Comparison of ENCODE assay signal across 8 cellular contexts in genomic region chr3:50347187-50347813, GRCh38. TPM values are rescaled to one million over a fixed set of nuclear protein-coding genes. Genes with fewer than 3 reads are reported as not detected.
A peak's percentile ranks its signal among the peaks of the same experiment; 100 is the strongest.
DNase-seq lines count a peak whose midpoint lies in the region; ATAC-seq and TF ChIP-seq lines count a peak whose summit lies in the region.

No MANE protein-coding gene starts in this region.

- peak; percentile 53 for TF ChIP-seq CTCF in CD8-positive, alpha-beta T cell (IDR thresholded peaks at IDR 0.05)
- peak; percentile 61 for TF ChIP-seq CTCF in fibroblast of villous mesenchyme (IDR thresholded peaks at IDR 0.05; ENCODE audit: insufficient read depth, low read depth, low read length)
- TF ChIP-seq CTCF in parathyroid adenoma (IDR thresholded peaks at IDR 0.05), result peak; percentile 65

- no peak overlapping the region for H3K4me2 ChIP-seq in parathyroid adenoma (ENCODE audit: low read length)

- H3K79me2 ChIP-seq in parathyroid adenoma, result peaks cover 21% of the 10 kb centered on the region

- POLR2A ChIA-PET in CD8-positive, alpha-beta T cell (lab: Charles Lee), result interaction anchor here (0.5 to 12.4 kb wide), 6 partner anchors 10 to 573 kb away, joined by 3 to 129 read pairs (median 4); partner anchors contain the start of genes GNAI2 and TMEM115

- peak; percentile 10 for ATAC-seq in CD8-positive, alpha-beta T cell
- no peak for ATAC-seq in GM18519 (IDR thresholded peaks at IDR 0.05; ENCODE audit: low FRiP score, unreplicated experiment)
- no peak for ATAC-seq in HG03108 (IDR thresholded peaks at IDR 0.05; ENCODE audit: unreplicated experiment)

- peak overlapping the region; percentile 78 for H3K27ac Mint-ChIP-seq in CD8-positive, alpha-beta T cell

- DNase-seq in CD8-positive, alpha-beta T cell, result peak; percentile 52 to 83 (median 76)
- DNase-seq in HT-29 (ENCODE audit: low spot score) (peak; percentile 74), RPMI7951 (ENCODE audit: low read depth) (peak; percentile 73), activated T-helper 1 cell treated with Interleukin-2 at 50 U/mL for 16 hours (ENCODE audit: low read depth) (peak; percentile 70), fibroblast of villous mesenchyme (ENCODE audit: low read depth) (peak; percentile 72)

- no peak overlapping the region for H3K4me3 ChIP-seq in CD8-positive, alpha-beta T cell (ENCODE audit: low read depth, low read length)
- no peak overlapping the region for H3K4me3 ChIP-seq in fibroblast of villous mesenchyme (ENCODE audit: low read depth, low read length)
- no peak overlapping the region for H3K4me3 ChIP-seq in parathyroid adenoma (ENCODE audit: low read depth, low read length)

- no peaks in the 10 kb centered on the region for H3K9me3 ChIP-seq in CD8-positive, alpha-beta T cell (ENCODE audit: low read length)
- H3K9me3 ChIP-seq in parathyroid adenoma (ENCODE audit: control insufficient read depth, low read length), result no peaks in the 10 kb centered on the region

- no peaks in the 10 kb centered on the region for H3K9me3 Mint-ChIP-seq in CD8-positive, alpha-beta T cell

- intact Hi-C loops in CD8-positive, alpha-beta T cell (cut with DNase I, micrococcal nuclease), result loop anchor here (1.0 to 10.0 kb wide), 6 partner anchors 18 to 1148 kb away; partner anchors contain the start of genes C3orf18 (in 1 of the 2), CISH (in 1 of the 2) and HEMK1 (in 1 of the 2)

- CTCF ChIA-PET in CD8-positive, alpha-beta T cell (lab: Charles Lee), result interaction anchor here (0.6 to 5.8 kb wide), 20 partner anchors 10 to 1783 kb away, joined by 3 to 67 read pairs (median 4); partner anchors contain the start of genes HYAL2 and TUSC2

- no peak overlapping the region for H2AFZ ChIP-seq in parathyroid adenoma

- peaks cover 33% of the 10 kb centered on the region for H3K36me3 Mint-ChIP-seq in CD8-positive, alpha-beta T cell

- H3K4me3 Mint-ChIP-seq in CD8-positive, alpha-beta T cell, result no peak overlapping the region

- H3K4me1 Mint-ChIP-seq in CD8-positive, alpha-beta T cell (ENCODE audit: low read depth), result peaks cover 71% of the 10 kb centered on the region

- H3K27me3 ChIP-seq in CD8-positive, alpha-beta T cell (ENCODE audit: insufficient read depth, low read length), result no peaks in the 10 kb centered on the region
- no peaks in the 10 kb centered on the region for H3K27me3 ChIP-seq in parathyroid adenoma (ENCODE audit: control insufficient read depth, insufficient read depth, low read length)

- no peak overlapping the region for H3K9ac ChIP-seq in parathyroid adenoma

- peaks cover 15% of the 10 kb centered on the region for H3K36me3 ChIP-seq in CD8-positive, alpha-beta T cell (ENCODE audit: insufficient read depth, low read length)
- H3K36me3 ChIP-seq in parathyroid adenoma (ENCODE audit: control insufficient read depth, insufficient read depth, low read length), result no peaks in the 10 kb centered on the region

- H3K4me1 ChIP-seq in CD8-positive, alpha-beta T cell (ENCODE audit: insufficient read depth, low read length), result peaks cover 67% of the 10 kb centered on the region
- peaks cover 41% of the 10 kb centered on the region for H3K4me1 ChIP-seq in parathyroid adenoma

- H3K27ac ChIP-seq in CD8-positive, alpha-beta T cell (ENCODE audit: low read depth, low read length), result no peak overlapping the region
- no peak overlapping the region for H3K27ac ChIP-seq in parathyroid adenoma

- no peaks in the 10 kb centered on the region for H3K27me3 Mint-ChIP-seq in CD8-positive, alpha-beta T cell (ENCODE audit: low read depth)

RNA-seq across cellular contexts. Expression of gene ZMYND10, which starts 1.8 kb away (rescaled TPM):
- total RNA-seq in CD8-positive, alpha-beta T cell, result 1 to 10 TPM; 1.2 to 1.6 TPM
- 0.48 TPM in 1 of 2 replicates, not detected in the other for total RNA-seq in HT-29 (2014; rRNA removed; shearing (Covaris generic))
- total RNA-seq in RPMI7951 (2014; rRNA removed; shearing (Covaris generic)), result 2.9 and 5.2 TPM in 2 replicates
- 0.97 and 1.3 TPM in 2 replicates for total RNA-seq in fibroblast of villous mesenchyme

RNA-seq across cellular contexts. Expression of gene NPRL2, which starts 3.3 kb away (rescaled TPM):
- 10 to 100 TPM; 28.7 to 30.9 TPM for total RNA-seq in CD8-positive, alpha-beta T cell
- total RNA-seq in HT-29 (2014; rRNA removed; shearing (Covaris generic)), result 30.0 and 30.7 TPM in 2 replicates
- total RNA-seq in RPMI7951 (2014; rRNA removed; shearing (Covaris generic)), result 26.2 and 35.7 TPM in 2 replicates
- total RNA-seq in fibroblast of villous mesenchyme, result 21.3 and 22.9 TPM in 2 replicates

RNA-seq across cellular contexts. Expression of gene CYB561D2, which starts 3.4 kb away (rescaled TPM):
- total RNA-seq in CD8-positive, alpha-beta T cell, result 10 to 100 TPM; 24.2 to 24.3 TPM
- 42.5 and 46.0 TPM in 2 replicates for total RNA-seq in HT-29 (2014; rRNA removed; shearing (Covaris generic))
- total RNA-seq in RPMI7951 (2014; rRNA removed; shearing (Covaris generic)), result 39.7 and 49.1 TPM in 2 replicates
- 22.5 and 23.7 TPM in 2 replicates for total RNA-seq in fibroblast of villous mesenchyme

RNA-seq across cellular contexts. Expression of gene RASSF1, which starts 6.7 kb away (rescaled TPM):
- 10 to 100 TPM; 88.7 to 89.3 TPM for total RNA-seq in CD8-positive, alpha-beta T cell
- 24.2 and 30.2 TPM in 2 replicates for total RNA-seq in HT-29 (2014; rRNA removed; shearing (Covaris generic))
- 51.7 and 77.8 TPM in 2 replicates for total RNA-seq in RPMI7951 (2014; rRNA removed; shearing (Covaris generic))
- total RNA-seq in fibroblast of villous mesenchyme, result 34.8 and 36.3 TPM in 2 replicates

RNA-seq across cellular contexts. Expression of gene TMEM115, which starts 12.0 kb away (rescaled TPM):
- total RNA-seq in CD8-positive, alpha-beta T cell, result 10 to 100 TPM; 15.2 to 17.8 TPM
- 35.8 and 36.2 TPM in 2 replicates for total RNA-seq in HT-29 (2014; rRNA removed; shearing (Covaris generic))
- total RNA-seq in RPMI7951 (2014; rRNA removed; shearing (Covaris generic)), result 42.5 and 45.4 TPM in 2 replicates
- 55.3 and 63.1 TPM in 2 replicates for total RNA-seq in fibroblast of villous mesenchyme
